Comparison of ENCODE assay signal across 1 cellular context in the genomic region with DNA sequence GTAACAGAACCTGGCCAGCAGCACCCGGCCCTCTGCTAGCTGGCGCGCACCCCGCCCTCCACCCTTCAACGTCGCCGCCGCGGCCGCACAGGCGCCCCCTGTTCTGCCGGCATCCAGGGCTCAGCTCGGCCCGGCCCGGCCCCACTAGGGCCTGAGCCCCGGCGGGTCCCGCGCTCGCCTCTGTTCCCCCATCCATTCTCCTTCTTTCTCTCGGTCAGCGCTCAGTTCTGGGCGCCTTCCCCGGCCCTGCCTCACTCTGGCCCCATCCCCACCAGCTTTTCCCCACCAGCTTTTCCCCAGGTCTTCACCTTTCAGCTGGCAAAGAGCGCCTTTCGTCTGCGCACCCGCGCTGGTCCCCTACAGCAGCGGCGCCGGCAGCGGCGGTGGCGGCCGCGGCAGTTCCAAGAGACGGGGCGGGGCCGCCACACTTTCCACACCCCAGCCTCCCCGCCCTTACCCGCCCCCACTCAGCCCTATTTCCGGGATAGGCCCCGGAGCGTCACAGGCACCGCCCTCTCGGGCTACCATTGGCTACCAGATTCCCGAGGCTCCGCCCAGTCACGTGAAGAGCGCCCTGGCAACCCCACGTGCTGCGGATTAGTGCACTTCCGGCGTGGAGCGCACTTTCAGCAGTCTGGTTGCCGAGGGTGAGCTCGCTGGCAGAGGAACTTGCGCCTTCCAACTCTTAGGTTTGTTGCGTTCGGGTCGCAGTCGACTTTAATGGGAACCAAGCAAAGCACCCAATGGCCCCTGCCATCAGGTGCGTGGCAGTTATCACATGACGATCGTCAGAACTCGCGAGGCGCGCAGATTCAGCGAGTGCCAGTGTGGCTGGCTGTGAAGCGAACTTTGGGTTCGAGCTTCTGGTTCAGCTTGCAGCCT.
TF ChIP-seq lines count a peak whose summit lies in the region.

Gene EIF5A2 (minus strand): TSS at position 403 of the 882 bp plus-strand sequence. CDS start 831 bp downstream, outside the sequence.

TF ChIP-seq in K562, 482 proteins besides CTCF, POLR2A, EP300 and RAD21 (continued from another document and continues in another):
- TF ChIP-seq CHD7 (IDR thresholded peaks at IDR 0.05; ENCODE audit: low read depth, low read length) (no peak), BRCA1 (IDR thresholded peaks at IDR 0.05) (no peak), BRCA1 (CRISPR knock-in tag; IDR thresholded peaks at IDR 0.05) (0 out of 2 replicates have a peak, but pooled peaks have one; percentile 78), EP400 (IDR thresholded peaks at IDR 0.05) (peak; percentile 78), NFE2 (IDR thresholded peaks at IDR 0.05; ENCODE audit: low read depth) (no peak), ZNF133 (CRISPR knock-in tag; IDR thresholded peaks at IDR 0.05) (no peak), TEAD4 (IDR thresholded peaks at IDR 0.05; ENCODE audit: low read length) (peak; percentile 30; the same call in 1 of the 2 replicates), TEAD4 (CRISPR knock-in tag; IDR thresholded peaks at IDR 0.05; ENCODE audit: borderline replicate concordance) (no peak), ELK1 (CRISPR knock-in tag; IDR thresholded peaks at IDR 0.05) (no peak), MAZ (CRISPR knock-in tag; conservative IDR thresholded peaks at IDR 0.05 in 1 of 2, IDR thresholded peaks at IDR 0.05 in 1 of 2) (peak; percentile 50 to 82; a peak in 2 of 4 replicates), TAF9B (IDR thresholded peaks at IDR 0.05; ENCODE audit: partially characterized antibody) (peak; percentile 36), MTA3 (IDR thresholded peaks at IDR 0.05; ENCODE audit: borderline replicate concordance) (no peak), PRPF4 (IDR thresholded peaks at IDR 0.05; ENCODE audit: insufficient read depth, low read depth, low read length, poor library complexity, severe bottlenecking) (no peak), FOXO4 (CRISPR knock-in tag; IDR thresholded peaks at IDR 0.05) (no peak), KDM2B (CRISPR knock-in tag; IDR thresholded peaks at IDR 0.05) (0 out of 2 replicates have a peak, but pooled peaks have one; percentile 57), ZNF431 (CRISPR knock-in tag; IDR thresholded peaks at IDR 0.05) (peak; percentile 61; the same call in 1 of the 2 replicates), TARDBP (IDR thresholded peaks at IDR 0.05) (no peak), TGIF2 (CRISPR knock-in tag; IDR thresholded peaks at IDR 0.05) (no peak), MCM3 (IDR thresholded peaks at IDR 0.05) (no peak), SRSF3 (IDR thresholded peaks at IDR 0.05; ENCODE audit: insufficient read depth, low read length) (no peak), TAF7 (tag; IDR thresholded peaks at IDR 0.05) (no peak), NFIX (CRISPR knock-in tag; IDR thresholded peaks at IDR 0.05; ENCODE audit: low read depth) (no peak), FOXJ2 (tag; IDR thresholded peaks at IDR 0.05) (0 out of 2 replicates have a peak, but pooled peaks have one; percentile 68), MTA2 (IDR thresholded peaks at IDR 0.05; ENCODE audit: low read depth) (no peak), NR2F6 (CRISPR knock-in tag; IDR thresholded peaks at IDR 0.05) (no peak), MYC (IDR thresholded peaks at IDR 0.05; ENCODE audit: low read depth, low read length) (peak; percentile 84), MYC (CRISPR knock-in tag; IDR thresholded peaks at IDR 0.05; ENCODE audit: borderline replicate concordance, low read depth) (no peak), KLF6 (CRISPR knock-in tag; IDR thresholded peaks at IDR 0.05; ENCODE audit: borderline replicate concordance) (no peak), NFYB (IDR thresholded peaks at IDR 0.05; ENCODE audit: extremely low read depth, insufficient read length) (peak; percentile 44), POLR3A (IDR thresholded peaks at IDR 0.05; ENCODE audit: borderline replicate concordance, extremely low read depth, insufficient read depth, insufficient read length) (no peak)
- TF ChIP-seq, protein P1, sequence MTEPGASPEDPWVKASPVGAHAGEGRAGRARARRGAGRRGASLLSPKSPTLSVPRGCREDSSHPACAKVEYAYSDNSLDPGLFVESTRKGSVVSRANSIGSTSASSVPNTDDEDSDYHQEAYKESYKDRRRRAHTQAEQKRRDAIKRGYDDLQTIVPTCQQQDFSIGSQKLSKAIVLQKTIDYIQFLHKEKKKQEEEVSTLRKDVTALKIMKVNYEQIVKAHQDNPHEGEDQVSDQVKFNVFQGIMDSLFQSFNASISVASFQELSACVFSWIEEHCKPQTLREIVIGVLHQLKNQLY (CRISPR knock-in tag; conservative IDR thresholded peaks at IDR 0.05), result no peak
- TF ChIP-seq, protein P2, sequence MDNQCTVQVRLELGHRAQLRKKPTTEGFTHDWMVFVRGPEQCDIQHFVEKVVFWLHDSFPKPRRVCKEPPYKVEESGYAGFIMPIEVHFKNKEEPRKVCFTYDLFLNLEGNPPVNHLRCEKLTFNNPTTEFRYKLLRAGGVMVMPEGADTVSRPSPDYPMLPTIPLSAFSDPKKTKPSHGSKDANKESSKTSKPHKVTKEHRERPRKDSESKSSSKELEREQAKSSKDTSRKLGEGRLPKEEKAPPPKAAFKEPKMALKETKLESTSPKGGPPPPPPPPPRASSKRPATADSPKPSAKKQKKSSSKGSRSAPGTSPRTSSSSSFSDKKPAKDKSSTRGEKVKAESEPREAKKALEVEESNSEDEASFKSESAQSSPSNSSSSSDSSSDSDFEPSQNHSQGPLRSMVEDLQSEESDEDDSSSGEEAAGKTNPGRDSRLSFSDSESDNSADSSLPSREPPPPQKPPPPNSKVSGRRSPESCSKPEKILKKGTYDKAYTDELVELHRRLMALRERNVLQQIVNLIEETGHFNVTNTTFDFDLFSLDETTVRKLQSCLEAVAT (IDR thresholded peaks at IDR 0.05), result peak in 1 of 2 experiments; percentile 79; a peak in 2 of 4 replicates
- TF ChIP-seq, protein P3, sequence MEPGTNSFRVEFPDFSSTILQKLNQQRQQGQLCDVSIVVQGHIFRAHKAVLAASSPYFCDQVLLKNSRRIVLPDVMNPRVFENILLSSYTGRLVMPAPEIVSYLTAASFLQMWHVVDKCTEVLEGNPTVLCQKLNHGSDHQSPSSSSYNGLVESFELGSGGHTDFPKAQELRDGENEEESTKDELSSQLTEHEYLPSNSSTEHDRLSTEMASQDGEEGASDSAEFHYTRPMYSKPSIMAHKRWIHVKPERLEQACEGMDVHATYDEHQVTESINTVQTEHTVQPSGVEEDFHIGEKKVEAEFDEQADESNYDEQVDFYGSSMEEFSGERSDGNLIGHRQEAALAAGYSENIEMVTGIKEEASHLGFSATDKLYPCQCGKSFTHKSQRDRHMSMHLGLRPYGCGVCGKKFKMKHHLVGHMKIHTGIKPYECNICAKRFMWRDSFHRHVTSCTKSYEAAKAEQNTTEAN (CRISPR knock-in tag; IDR thresholded peaks at IDR 0.05), result no peak
- TF ChIP-seq, protein P4, sequence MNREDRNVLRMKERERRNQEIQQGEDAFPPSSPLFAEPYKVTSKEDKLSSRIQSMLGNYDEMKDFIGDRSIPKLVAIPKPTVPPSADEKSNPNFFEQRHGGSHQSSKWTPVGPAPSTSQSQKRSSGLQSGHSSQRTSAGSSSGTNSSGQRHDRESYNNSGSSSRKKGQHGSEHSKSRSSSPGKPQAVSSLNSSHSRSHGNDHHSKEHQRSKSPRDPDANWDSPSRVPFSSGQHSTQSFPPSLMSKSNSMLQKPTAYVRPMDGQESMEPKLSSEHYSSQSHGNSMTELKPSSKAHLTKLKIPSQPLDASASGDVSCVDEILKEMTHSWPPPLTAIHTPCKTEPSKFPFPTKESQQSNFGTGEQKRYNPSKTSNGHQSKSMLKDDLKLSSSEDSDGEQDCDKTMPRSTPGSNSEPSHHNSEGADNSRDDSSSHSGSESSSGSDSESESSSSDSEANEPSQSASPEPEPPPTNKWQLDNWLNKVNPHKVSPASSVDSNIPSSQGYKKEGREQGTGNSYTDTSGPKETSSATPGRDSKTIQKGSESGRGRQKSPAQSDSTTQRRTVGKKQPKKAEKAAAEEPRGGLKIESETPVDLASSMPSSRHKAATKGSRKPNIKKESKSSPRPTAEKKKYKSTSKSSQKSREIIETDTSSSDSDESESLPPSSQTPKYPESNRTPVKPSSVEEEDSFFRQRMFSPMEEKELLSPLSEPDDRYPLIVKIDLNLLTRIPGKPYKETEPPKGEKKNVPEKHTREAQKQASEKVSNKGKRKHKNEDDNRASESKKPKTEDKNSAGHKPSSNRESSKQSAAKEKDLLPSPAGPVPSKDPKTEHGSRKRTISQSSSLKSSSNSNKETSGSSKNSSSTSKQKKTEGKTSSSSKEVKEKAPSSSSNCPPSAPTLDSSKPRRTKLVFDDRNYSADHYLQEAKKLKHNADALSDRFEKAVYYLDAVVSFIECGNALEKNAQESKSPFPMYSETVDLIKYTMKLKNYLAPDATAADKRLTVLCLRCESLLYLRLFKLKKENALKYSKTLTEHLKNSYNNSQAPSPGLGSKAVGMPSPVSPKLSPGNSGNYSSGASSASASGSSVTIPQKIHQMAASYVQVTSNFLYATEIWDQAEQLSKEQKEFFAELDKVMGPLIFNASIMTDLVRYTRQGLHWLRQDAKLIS (CRISPR knock-in tag; IDR thresholded peaks at IDR 0.05), result peak; percentile 73; the same call in 1 of the 2 replicates
